ENCODE assay signal across 8 cellular contexts in genomic region chr20:25247666-25248500, GRCh38. TPM values are rescaled to one million over a fixed set of nuclear protein-coding genes. Genes with fewer than 3 reads are reported as not detected.
DNase-seq lines count a peak whose midpoint lies in the region; ATAC-seq and TF ChIP-seq lines count a peak whose summit lies in the region.

Gene PYGB, plus strand, starts transcription at chr20:25248085. Its CDS starts 94 bp downstream, at chr20:25248179.

- H3K9me3 Mint-ChIP-seq in natural killer cell treated with Interleukin-12 subunit alpha and Interleukin-12 subunit beta and Interleukin-15 and Interleukin-18, amount 100 ng/mL, for 72 hours, result no peaks in the 10 kb centered on the region

- 2% methylated on average over 34 to 72 of the region's 105 CpGs for WGBS in GM23248 (ENCODE audit: low coverage in 1 of 2, low lambda C conversion rate in 2 of 2, missing lambda C conversion rate in 2 of 2), 2 experiments

- H2AFZ ChIP-seq in GM23248 (peak within 1 kb of the TSS; percentile 90), Karpas-422 (ENCODE audit: low read length) (no peak within 1 kb of the TSS)

- H3K4me1 ChIP-seq in GM23248 (ENCODE audit: insufficient read depth) (peaks cover 29% of the 10 kb centered on the region), Karpas-422 (ENCODE audit: low read length) (peaks cover 87% of the 10 kb centered on the region)

- H3K9ac ChIP-seq in GM23248 (peak within 1 kb of the TSS; percentile 82), Karpas-422 (ENCODE audit: low read length) (peak within 1 kb of the TSS; percentile 98)

- in situ Hi-C loops in GM23248 (cut with MboI), result no loop called here

- H3K9me3 ChIP-seq in GM23248 (ENCODE audit: low read depth) (no peaks in the 10 kb centered on the region), Karpas-422 (ENCODE audit: low read length) (no peaks in the 10 kb centered on the region)

- peaks cover 2 to 5% of the 10 kb centered on the region in 2 donors for H3K27me3 Mint-ChIP-seq in natural killer cell treated with Interleukin-12 subunit alpha and Interleukin-12 subunit beta and Interleukin-15 and Interleukin-18, amount 100 ng/mL, for 72 hours

- no peak for TF ChIP-seq CTCF in fibroblast of pulmonary artery (IDR thresholded peaks at IDR 0.05; ENCODE audit: low read length, missing control alignments)

- H3K4me3 Mint-ChIP-seq in natural killer cell treated with Interleukin-12 subunit alpha and Interleukin-12 subunit beta and Interleukin-15 and Interleukin-18, amount 100 ng/mL, for 72 hours, result peak within 1 kb of the TSS; percentile 96

- H3K36me3 Mint-ChIP-seq in natural killer cell treated with Interleukin-12 subunit alpha and Interleukin-12 subunit beta and Interleukin-15 and Interleukin-18, amount 100 ng/mL, for 72 hours, result no peaks in the 10 kb centered on the region

- peak; percentile 88 to 92 for ATAC-seq in natural killer cell treated with Interleukin-12 subunit alpha and Interleukin-12 subunit beta and Interleukin-15 and Interleukin-18, amount 100 ng/mL, for 72 hours
- ATAC-seq in stimulated activated naive CD8-positive, alpha-beta T cell treated with anti-CD3 and anti-CD28 coated beads, Interleukin-15, Interleukin-2, amounts not matched to agents 100 U/mL and 50 U/mL, for 24 hours, result peak; percentile 86

- H3K36me3 ChIP-seq in GM23248 (ENCODE audit: low read depth) (peaks cover 4% of the 10 kb centered on the region; the same call in 1 of the 2 replicates), Karpas-422 (ENCODE audit: insufficient read depth, low read length) (peaks cover 26% of the 10 kb centered on the region)

- H3K79me2 ChIP-seq in GM23248 (ENCODE audit: insufficient read depth) (peaks cover 44% of the 10 kb centered on the region), Karpas-422 (ENCODE audit: low read length) (peaks cover 49% of the 10 kb centered on the region)

- DNase-seq in EL (peak; percentile 87), GM23248 (peak; percentile 93), Karpas-422 (peak; percentile 93), SHP77 (lab: John Stamatoyannopoulos, UW) (peak; percentile 74 to 87), fibroblast of pulmonary artery (ENCODE audit: low read depth) (peak; percentile 84)
- DNase-seq in activated T-helper 9 cell treated with anti-CD3 and anti-CD28 coated beads, Interleukin-2, amount 50 U/mL, for 16 hours (ENCODE audit: low read depth), result peak; percentile 68
- DNase-seq in natural killer cell treated with Interleukin-12 subunit alpha and Interleukin-12 subunit beta and Interleukin-15 and Interleukin-18, amount 100 ng/mL, for 72 hours (ENCODE audit: low spot score), result peak; percentile 87
- peak; percentile 79 for DNase-seq in stimulated activated naive CD8-positive, alpha-beta T cell treated with anti-CD3 and anti-CD28 coated beads, Interleukin-15, Interleukin-2, amounts not matched to agents 100 U/mL and 50 U/mL, for 24 hours

- peak within 1 kb of the TSS; percentile 72 to 84 for H3K27ac Mint-ChIP-seq in natural killer cell treated with Interleukin-12 subunit alpha and Interleukin-12 subunit beta and Interleukin-15 and Interleukin-18, amount 100 ng/mL, for 72 hours

- peaks cover 18% of the 10 kb centered on the region for H3F3A ChIP-seq in GM23248 (ENCODE audit: insufficient read depth)

- no peaks in the 10 kb centered on the region for H4K20me1 ChIP-seq in GM23248 (ENCODE audit: insufficient read depth)
- peaks cover 43% of the 10 kb centered on the region for H4K20me1 ChIP-seq in Karpas-422 (ENCODE audit: insufficient read depth, low read depth, low read length)

- H3K27me3 ChIP-seq in GM23248 (replicated peaks; ENCODE audit: insufficient read depth) (no peaks in the 10 kb centered on the region), Karpas-422 (ENCODE audit: low read length) (no peaks in the 10 kb centered on the region)

- H3K9me2 ChIP-seq in GM23248 (ENCODE audit: insufficient read depth) (no peaks in the 10 kb centered on the region), Karpas-422 (replicated peaks; ENCODE audit: insufficient read depth, low read length) (no peaks in the 10 kb centered on the region)

- H3K4me1 Mint-ChIP-seq in natural killer cell treated with Interleukin-12 subunit alpha and Interleukin-12 subunit beta and Interleukin-15 and Interleukin-18, amount 100 ng/mL, for 72 hours (ENCODE audit: low read depth in 2 of 2), result peaks cover 11 to 28% of the 10 kb centered on the region in 2 donors

- H3K27ac ChIP-seq in GM23248 (peak within 1 kb of the TSS; percentile 71), Karpas-422 (ENCODE audit: low read length) (peak within 1 kb of the TSS; percentile 98)

- H3K4me3 ChIP-seq in GM23248, result peak within 1 kb of the TSS; percentile 81
- H3K4me3 ChIP-seq in Karpas-422 (ENCODE audit: low read length), result peak within 1 kb of the TSS; percentile 98
- peak within 1 kb of the TSS; percentile 81 for H3K4me3 ChIP-seq in fibroblast of pulmonary artery (replicated peaks; ENCODE audit: low read depth, low read length)

- H3K4me2 ChIP-seq in GM23248 (ENCODE audit: unreplicated experiment), result peak within 1 kb of the TSS; percentile 90
- H3K4me2 ChIP-seq in Karpas-422 (ENCODE audit: low read depth, low read length, poor library complexity, severe bottlenecking), result peak within 1 kb of the TSS; percentile 93

RNA-seq across cellular contexts. Expression of gene PYGB, which starts in this region (rescaled TPM):
- 116 and 123 TPM in 2 replicates for total RNA-seq in GM23248 (2014; rRNA removed; shearing (Covaris generic))
- 74.1 and 78.3 TPM in 2 replicates for polyA plus RNA-seq in GM23248 (2016; fragmentation: Nextera tagmentation; extraction: Ambion mirVana)
- 188 and 302 TPM in 2 replicates for total RNA-seq in Karpas-422 (2014; rRNA removed; shearing (Covaris generic); ENCODE audit: low replicate concordance)
- 10 to 100 TPM; 35.9 to 40.4 TPM for total RNA-seq in natural killer cell treated with Interleukin-12 subunit alpha and Interleukin-12 subunit beta and Interleukin-15 and Interleukin-18, amount 100 ng/mL, for 72 hours

Comparison
In these comparisons a context has a peak if more than half of its experiments do, and no peak if none do; other contexts are left out.
1. Peak in every context shown above with its lines: DNase-seq, ATAC-seq, H3K4me3 ChIP-seq and H3K27ac ChIP-seq.